Comparison of ENCODE assay signal across 16 cellular contexts in genomic region chr3:186115229-186115996, GRCh38.
"Had no signal": no experiment of that assay in that cellular context is flagged by ENCODE, and none has a peak within 500 bp of the region (broad histone marks: within the 10 kb centered on the region; RNA-seq: fewer than 3 reads in every experiment).

No MANE protein-coding gene starts in this region.

- H3K36me3 ChIP-seq: colonic mucosa, gastrocnemius medialis, left lung, ovary, uterus had no signal

- H3K4me2 ChIP-seq: smooth muscle cell had no signal

- H3K9me3 ChIP-seq: colonic mucosa, gastrocnemius medialis, left lung, ovary, uterus had no signal

- H3K4me1 ChIP-seq: colonic mucosa, uterus had no signal

- H3K36me3 Mint-ChIP-seq: WTC11 had no signal

- DNase-seq: activated CD4-positive, alpha-beta T cell treated with anti-CD3 and anti-CD28 coated beads for 48 hours; activated CD8-positive, alpha-beta memory T cell treated with anti-CD3 and anti-CD28 coated beads, Interleukin-2, amount 50 U/mL, for 48 hours; activated CD8-positive, alpha-beta T cell treated with anti-CD3 and anti-CD28 coated beads, Interleukin-2, amount 10 ng/mL, durations not matched to agents 7 days and 5 days; activated naive CD4-positive, alpha-beta T cell treated with Interleukin-2 at 50 U/mL for 16 hours; caudate nucleus; colonic mucosa; effector memory CD4-positive, alpha-beta T cell; gastrocnemius medialis; islet precursor cell; left lung; mesendoderm; ovary; retina; uterus had no signal

- ATAC-seq: activated CD8-positive, alpha-beta T cell treated with anti-CD3 and anti-CD28 coated beads, Interleukin-2, amount 10 ng/mL, durations not matched to agents 7 days and 5 days; gastrocnemius medialis; left lung; WTC11 had no signal

- H3K27ac ChIP-seq: colonic mucosa, gastrocnemius medialis, left lung, ovary, uterus had no signal

- H3K4me3 Mint-ChIP-seq: activated CD8-positive, alpha-beta T cell treated with anti-CD3 and anti-CD28 coated beads, Interleukin-2, amount 10 ng/mL, durations not matched to agents 7 days and 5 days; WTC11 had no signal

- H3K27ac Mint-ChIP-seq: activated CD8-positive, alpha-beta T cell treated with anti-CD3 and anti-CD28 coated beads, Interleukin-2, amount 10 ng/mL, durations not matched to agents 7 days and 5 days; WTC11 had no signal

- H3K4me3 ChIP-seq: colonic mucosa, gastrocnemius medialis, left lung, ovary, smooth muscle cell, uterus had no signal

- H3K27me3 ChIP-seq: ovary, uterus had no signal
